ENCODE assay signal across 20 cellular contexts in the genomic region with DNA sequence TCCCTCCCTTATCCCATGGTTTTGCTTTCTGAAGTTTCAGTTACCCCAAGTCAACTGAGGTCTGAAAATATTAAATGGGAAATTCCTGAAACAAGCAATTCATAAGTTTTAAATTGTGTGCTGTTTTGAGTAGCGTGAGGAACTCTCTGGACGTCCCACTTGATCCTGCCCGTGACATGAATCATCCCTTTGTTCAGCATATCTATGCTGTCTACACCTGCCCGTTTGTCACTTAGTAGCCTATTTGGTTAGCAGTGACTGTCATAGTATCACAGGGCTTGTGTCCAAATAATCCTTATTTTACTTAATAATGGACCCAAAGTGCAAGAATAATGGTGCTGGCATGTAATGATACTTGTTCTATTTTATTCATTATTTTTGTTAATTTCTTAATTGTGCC.
"Had no signal": no experiment of that assay in that cellular context is flagged by ENCODE, and none has a peak within 500 bp of the region (broad histone marks: within the 10 kb centered on the region; RNA-seq: fewer than 3 reads in every experiment).

No MANE protein-coding gene starts in this region.

- H3K27me3 Mint-ChIP-seq: memory B cell; naive thymus-derived CD4-positive, alpha-beta T cell; stimulated activated memory B cell treated with anti-CD40 and anti-IgM and Interleukin-4, amounts not matched to agents 10 μg/mL and 1 μg/mL and 100 μg/mL, for 72 hours had no signal

- H3K4me3 Mint-ChIP-seq: activated T-helper 1 cell treated with anti-CD3 and anti-CD28 coated beads, Interleukin-12 subunit alpha, Interleukin-12 subunit beta, Interleukin-2, Interleukin-4 antibody, amounts not matched to agents 30 ng/mL and 10 ng/mL and 1 ng/mL, durations not matched to agents 14 hours and 24 hours and 36 hours; memory B cell; naive thymus-derived CD4-positive, alpha-beta T cell; neural progenitor cell; stimulated activated memory B cell treated with anti-CD40 and anti-IgM and Interleukin-4, amounts not matched to agents 10 μg/mL and 1 μg/mL and 100 μg/mL, for 72 hours had no signal

- H3K36me3 Mint-ChIP-seq: activated naive CD4-positive, alpha-beta T cell treated with anti-CD3 and anti-CD28 coated beads, Interleukin-2, amount 50 U/mL, for 72 hours; memory B cell had no signal

- DNase-seq: activated CD4-positive, alpha-beta T cell treated with anti-CD3 and anti-CD28 coated beads for 1 hour; activated gamma-delta T cell treated with Interleukin-2 at 50 U/mL for 16 hours; activated T-cell treated with anti-CD3 and anti-CD28 coated beads for 4 hours; adrenal gland; dermis blood vessel endothelial cell; effector memory CD4-positive, alpha-beta T cell; foreskin fibroblast; left ventricle myocardium superior; naive thymus-derived CD4-positive, alpha-beta T cell; stimulated activated CD4-positive, alpha-beta T cell treated with anti-CD3 and anti-CD28 coated beads, Interleukin-4, amount 100 ng/mL, for 24 hours; T-helper 2 cell; upper lobe of right lung; WERI-Rb-1 had no signal

- H3K4me2 ChIP-seq: neural progenitor cell had no signal

- H3K27ac Mint-ChIP-seq: activated naive CD4-positive, alpha-beta T cell treated with anti-CD3 and anti-CD28 coated beads, Interleukin-2, amount 50 U/mL, for 72 hours; activated T-helper 1 cell treated with anti-CD3 and anti-CD28 coated beads, Interleukin-12 subunit alpha, Interleukin-12 subunit beta, Interleukin-2, Interleukin-4 antibody, amounts not matched to agents 30 ng/mL and 10 ng/mL and 1 ng/mL, durations not matched to agents 14 hours and 24 hours and 36 hours; memory B cell; naive thymus-derived CD4-positive, alpha-beta T cell; neural progenitor cell; stimulated activated memory B cell treated with anti-CD40 and anti-IgM and Interleukin-4, amounts not matched to agents 10 μg/mL and 1 μg/mL and 100 μg/mL, for 72 hours had no signal

- H3K9ac ChIP-seq: neural progenitor cell had no signal

- H3K36me3 ChIP-seq: adrenal gland, neural progenitor cell, thoracic aorta, upper lobe of right lung had no signal

- H3K9me3 ChIP-seq: adrenal gland, thoracic aorta, upper lobe of right lung had no signal

- H3K4me3 ChIP-seq: adrenal gland, neural progenitor cell, thoracic aorta, upper lobe of right lung had no signal

- H3K27me3 ChIP-seq: adrenal gland, neural progenitor cell, upper lobe of right lung had no signal

- H2AFZ ChIP-seq: neural progenitor cell had no signal

- H3K9me3 Mint-ChIP-seq: activated naive CD4-positive, alpha-beta T cell treated with anti-CD3 and anti-CD28 coated beads, Interleukin-2, amount 50 U/mL, for 72 hours; activated T-helper 1 cell treated with anti-CD3 and anti-CD28 coated beads, Interleukin-12 subunit alpha, Interleukin-12 subunit beta, Interleukin-2, Interleukin-4 antibody, amounts not matched to agents 30 ng/mL and 10 ng/mL and 1 ng/mL, durations not matched to agents 14 hours and 24 hours and 36 hours; memory B cell; naive thymus-derived CD4-positive, alpha-beta T cell; neural progenitor cell; stimulated activated memory B cell treated with anti-CD40 and anti-IgM and Interleukin-4, amounts not matched to agents 10 μg/mL and 1 μg/mL and 100 μg/mL, for 72 hours had no signal

- ATAC-seq: activated naive CD4-positive, alpha-beta T cell treated with anti-CD3 and anti-CD28 coated beads, Interleukin-2, amount 50 U/mL, for 72 hours; left ventricle myocardium superior; naive thymus-derived CD4-positive, alpha-beta T cell; sciatic nerve; upper lobe of right lung had no signal

- H3K27ac ChIP-seq: adrenal gland, neural progenitor cell, thoracic aorta, upper lobe of right lung, WERI-Rb-1 had no signal
